25 cellular contexts compared by ENCODE assay signal in the genomic region with DNA sequence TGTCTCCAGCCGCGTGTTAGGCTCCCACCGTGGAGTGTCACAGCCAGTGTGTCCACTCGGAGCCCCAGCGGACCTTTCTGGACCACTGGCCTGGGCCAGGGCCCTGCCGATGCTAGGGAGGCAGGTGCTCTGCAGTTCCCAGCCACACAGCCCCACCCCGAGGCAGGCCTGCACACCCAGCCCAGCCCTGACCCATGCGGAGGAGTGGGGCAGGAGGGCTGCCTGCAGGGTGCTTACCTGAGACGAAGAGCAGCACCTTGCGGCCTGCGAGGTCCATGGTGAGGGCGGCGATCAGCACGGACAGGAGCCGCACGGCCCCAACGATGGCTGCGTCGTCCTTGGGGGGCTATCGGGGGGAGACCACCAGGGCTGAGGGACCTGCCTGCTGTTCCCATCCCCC. TPM values are rescaled to one million over a fixed set of nuclear protein-coding genes. Genes with fewer than 3 reads are reported as not detected.
"Had no signal": no experiment of that assay in that cellular context is flagged by ENCODE, and none has a peak within 500 bp of the region (broad histone marks: within the 10 kb centered on the region; RNA-seq: fewer than 3 reads in every experiment).

No MANE protein-coding gene starts in this region.

- ATAC-seq: activated CD4-positive, CD25-positive, alpha-beta regulatory T cell treated with anti-CD3 and anti-CD28 coated beads, Interleukin-2, amount 50 U/mL, for 24 hours; activated T-cell treated with anti-CD3 and anti-CD28 coated beads, Interleukin-2, amount 50 U/mL, for 72 hours; lower lobe of right lung; sciatic nerve; stimulated activated effector memory CD8-positive, alpha-beta T cell treated with anti-CD3 and anti-CD28 coated beads, Interleukin-12 subunit alpha, Interleukin-12 subunit beta, amount 100 ng/mL, for 72 hours had no signal

- H3K9me3 ChIP-seq: ascending aorta, colonic mucosa, lower lobe of right lung, stomach, testis had no signal

- H3K4me1 Mint-ChIP-seq: central memory CD8-positive, alpha-beta T cell had no signal

- H3K27ac Mint-ChIP-seq: activated T-cell treated with anti-CD3 and anti-CD28 coated beads, Interleukin-2, amount 50 U/mL, for 72 hours; endodermal cell; natural killer cell; stimulated activated effector memory CD8-positive, alpha-beta T cell treated with anti-CD3 and anti-CD28 coated beads, Interleukin-12 subunit alpha, Interleukin-12 subunit beta, amount 100 ng/mL, for 72 hours; T-helper 1 cell treated with Interleukin-12 subunit alpha and Interleukin-12 subunit beta and Interleukin-4 antibody, amounts not matched to agents 30 μg/mL and 1 μg/mL, for 36 hours; type B pancreatic cell had no signal

- H3K4me3 ChIP-seq: ascending aorta, colonic mucosa, lower lobe of right lung, smooth muscle cell, stomach, testis had no signal

- H3K27me3 ChIP-seq: ascending aorta, colonic mucosa, stomach, testis had no signal

- H3K36me3 Mint-ChIP-seq: natural killer cell, type B pancreatic cell had no signal

- H3K4me3 Mint-ChIP-seq: activated T-cell treated with anti-CD3 and anti-CD28 coated beads, Interleukin-2, amount 50 U/mL, for 72 hours; central memory CD8-positive, alpha-beta T cell; endodermal cell; natural killer cell; stimulated activated effector memory CD8-positive, alpha-beta T cell treated with anti-CD3 and anti-CD28 coated beads, Interleukin-12 subunit alpha, Interleukin-12 subunit beta, amount 100 ng/mL, for 72 hours; T-helper 1 cell treated with Interleukin-12 subunit alpha and Interleukin-12 subunit beta and Interleukin-4 antibody, amounts not matched to agents 30 μg/mL and 1 μg/mL, for 36 hours; type B pancreatic cell had no signal

- H3K36me3 ChIP-seq: colonic mucosa had no signal

- DNase-seq: activated CD4-positive, alpha-beta T cell treated with anti-CD3 and anti-CD28 coated beads, Interleukin-2, amount 50 U/mL, for 1 hour; activated effector memory CD4-positive, alpha-beta T cell treated with anti-CD3 and anti-CD28 coated beads, Interleukin-2, amount 50 U/mL, for 16 hours; activated naive CD4-positive, alpha-beta T cell treated with anti-CD3 and anti-CD28 coated beads, Interleukin-2, amount 50 U/mL, for 16 hours; activated T-cell treated with anti-CD3 and anti-CD28 coated beads, Interleukin-2, amount 50 U/mL, for 72 hours; colonic mucosa; endodermal cell; foreskin fibroblast; hippocampal formation; islet precursor cell; lower lobe of right lung; natural killer cell; stimulated activated CD4-positive, alpha-beta T cell treated with anti-CD3 and anti-CD28 coated beads, Interleukin-4, amount 100 ng/mL, for 24 hours; stomach; testis had no signal

- H3K27me3 Mint-ChIP-seq: central memory CD8-positive, alpha-beta T cell; type B pancreatic cell had no signal

- H3K9me3 Mint-ChIP-seq: activated T-cell treated with anti-CD3 and anti-CD28 coated beads, Interleukin-2, amount 50 U/mL, for 72 hours; central memory CD8-positive, alpha-beta T cell; endodermal cell; natural killer cell; stimulated activated effector memory CD8-positive, alpha-beta T cell treated with anti-CD3 and anti-CD28 coated beads, Interleukin-12 subunit alpha, Interleukin-12 subunit beta, amount 100 ng/mL, for 72 hours; T-helper 1 cell treated with Interleukin-12 subunit alpha and Interleukin-12 subunit beta and Interleukin-4 antibody, amounts not matched to agents 30 μg/mL and 1 μg/mL, for 36 hours; type B pancreatic cell had no signal

RNA-seq across cellular contexts. Expression of gene MYMK, which starts 51.0 kb away (rescaled TPM):
- total RNA-seq: activated CD8-positive, alpha-beta memory T cell treated with anti-CD3 and anti-CD28 coated beads for 36 hours; activated T-cell treated with anti-CD3 and anti-CD28 coated beads, Interleukin-2, amount 50 U/mL, for 72 hours; ascending aorta; colonic mucosa; endodermal cell; glomerular endothelial cell; lower lobe of right lung; mesenteric fat pad; natural killer cell; sciatic nerve; smooth muscle cell; stomach; testis had no signal
- polyA plus RNA-seq: smooth muscle cell, stomach had no signal
